ENCODE assay signal across 17 cellular contexts in genomic region chr11:20596629-20597129, GRCh38. TPM values are rescaled to one million over a fixed set of nuclear protein-coding genes. Genes with fewer than 3 reads are reported as not detected.
DNase-seq lines count a peak whose midpoint lies in the region; ATAC-seq, FAIRE-seq and TF ChIP-seq lines count a peak whose summit lies in the region.
"Had no signal": no experiment of that assay in that cellular context is flagged by ENCODE, and none has a peak within 500 bp of the region (broad histone marks: within the 10 kb centered on the region; RNA-seq: fewer than 3 reads in every experiment).

No MANE protein-coding gene starts in this region.

- TF ChIP-seq POLR2A in K562 (conservative IDR thresholded peaks at IDR 0.05): no peak
- TF ChIP-seq POLR2A in suprapubic skin (IDR thresholded peaks at IDR 0.05): no peak

- DNase-seq in cardiac muscle cell (ENCODE audit: low read depth in 1 of 2, low spot score in 1 of 2) (peak in 1 of 2 donors; percentile 36), left ventricle myocardium superior (no peak), K562 (ENCODE audit: extremely low read depth in 1 of 4, low spot score in 3 of 4) (peak; percentile 20 to 69 (median 38)), suprapubic skin (ENCODE audit: low spot score in 2 of 2) (no peak), posterior vena cava (ENCODE audit: low spot score) (no peak)
- DNase-seq in NK-92 treated with Interleukin-12 subunit alpha and Interleukin-12 subunit beta, amount 100 ng/mL, for 24 hours (lab: John Stamatoyannopoulos, UW): no peak
- DNase-seq: activated T-cell treated with anti-CD3 and anti-CD28 coated beads, Interleukin-2, amount 50 U/mL, for 1 hour; Calu3; effector CD8-positive, alpha-beta T cell; MM.1S; NCI-H510A treated with DMSO at 0.1 percent for 48 hours; pancreas had no signal

- H3K36me3 ChIP-seq in cardiac muscle cell (no peaks in the 10 kb centered on the region), K562 (ENCODE audit: control insufficient read depth, insufficient read depth, low read length) (no peaks in the 10 kb centered on the region), iPS-20b (ENCODE audit: insufficient read depth, low read depth, low read length) (no peaks in the 10 kb centered on the region), suprapubic skin (no peaks in the 10 kb centered on the region)
- H3K36me3 ChIP-seq: pancreas had no signal

- TF ChIP-seq EP300 in K562 (IDR thresholded peaks at IDR 0.05; ENCODE audit: low read length) (no peak), suprapubic skin (IDR thresholded peaks at IDR 0.05) (no peak)

- TF ChIP-seq CTCF in cardiac muscle cell (IDR thresholded peaks at IDR 0.05; ENCODE audit: low read depth, low read length) (no peak), K562 (IDR thresholded peaks at IDR 0.05 in 2 of 3, conservative IDR thresholded peaks at IDR 0.05 in 1 of 3; ENCODE audit: insufficient read depth in 2 of 3, low read depth in 1 of 3, low read length in 3 of 3) (no peak), suprapubic skin (IDR thresholded peaks at IDR 0.05) (no peak)

- intact Hi-C loops in left ventricle myocardium superior (cut with micrococcal nuclease) (no loop called here), K562 (cut with micrococcal nuclease) (loop anchor here (5.0 kb wide), 1 partner anchor 209 kb away; the partner anchor contains the start of gene PRMT3), posterior vena cava (cut with DNase I) (no loop called here)

- TF ChIP-seq RAD21 in K562 (CRISPR knock-in tag; conservative IDR thresholded peaks at IDR 0.05 in 1 of 2, IDR thresholded peaks at IDR 0.05 in 1 of 2): no peak

- peak overlapping the region; percentile 59 for H3K4me2 ChIP-seq in K562 (ENCODE audit: insufficient read depth, low read length)

- no TSS peak for BruUV-seq in K562 (replicated peaks; lab: Mats Ljungman, UMichigan)

- 5% methylated on average over 28 of the region's 38 CpGs for WGBS in K562 (ENCODE audit: insufficient coverage, low coverage, missing lambda C conversion rate)
- under 1% methylated on average over 38 of the region's 38 CpGs for WGBS in suprapubic skin

- H3K27me3 ChIP-seq in cardiac muscle cell (peaks cover 94% of the 10 kb centered on the region), K562 (ENCODE audit: control insufficient read depth in 2 of 2, insufficient read depth in 2 of 2, low read length in 2 of 2) (peaks cover 33 to 59% of the 10 kb centered on the region in 2 experiments), iPS-20b (ENCODE audit: insufficient read depth, low read length) (peaks cover 95% of the 10 kb centered on the region), suprapubic skin (peaks cover 84% of the 10 kb centered on the region)

- FAIRE-seq in K562 (lab: Jason Lieb, UNC): no peak
- FAIRE-seq: pancreas had no signal

- in situ Hi-C loops in K562 (cut with MboI): no loop called here

- ATAC-seq in left ventricle myocardium superior (no peak), K562 (peak; percentile 83), HG03565 (IDR thresholded peaks at IDR 0.05; ENCODE audit: unreplicated experiment) (no peak)
- ATAC-seq: pancreas had no signal

- H3K9me3 ChIP-seq in cardiac muscle cell (ENCODE audit: low read depth): no peaks in the 10 kb centered on the region
- H3K9me3 ChIP-seq in K562 (replicated peaks; ENCODE audit: control insufficient read depth, insufficient read depth, low read depth, low read length): no peaks in the 10 kb centered on the region
- peaks cover 5% of the 10 kb centered on the region; the same call in 1 of the 2 replicates for H3K9me3 ChIP-seq in iPS-20b (ENCODE audit: insufficient read depth, low read depth, low read length)
- no peaks in the 10 kb centered on the region for H3K9me3 ChIP-seq in suprapubic skin
- H3K9me3 ChIP-seq: pancreas had no signal

- POLR2A ChIA-PET in K562 (lab: Yijun Ruan, JAX): interaction anchor here (1.7 kb wide), 1 partner anchor 13 kb away, joined by 4 read pairs; no protein-coding TSS in a partner anchor

- no peak overlapping the region for H2AFZ ChIP-seq in K562 (ENCODE audit: low read depth, low read length)

- H3K4me3 ChIP-seq in cardiac muscle cell (peak overlapping the region; percentile 7), K562 (no peak overlapping the region), iPS-20b (ENCODE audit: low read length) (peak overlapping the region; percentile 61; the same call in 1 of the 2 replicates), suprapubic skin (peak overlapping the region; percentile 18)
- H3K4me3 ChIP-seq: pancreas had no signal

- H3K4me1 ChIP-seq in cardiac muscle cell (ENCODE audit: low read depth) (no peaks in the 10 kb centered on the region), K562 (replicated peaks in 1 of 2; ENCODE audit: control insufficient read depth in 2 of 2, insufficient read depth in 2 of 2, low read length in 2 of 2) (peaks cover 3 to 30% of the 10 kb centered on the region in 2 experiments; a peak in 3 of 5 replicates), iPS-20b (ENCODE audit: insufficient read depth, low read length) (peaks cover 6% of the 10 kb centered on the region; the same call in 1 of the 2 replicates), suprapubic skin (peaks cover 12% of the 10 kb centered on the region)
- H3K4me1 ChIP-seq: pancreas had no signal

- H3K9me1 ChIP-seq in K562 (ENCODE audit: control insufficient read depth, insufficient read depth, low read length): no peaks in the 10 kb centered on the region

- H3K27ac ChIP-seq in cardiac muscle cell (no peak overlapping the region), K562 (ENCODE audit: extremely low read depth, low read depth, low read length) (no peak overlapping the region), iPS-20b (ENCODE audit: low read length) (no peak overlapping the region), suprapubic skin (no peak overlapping the region)
- H3K27ac ChIP-seq: HL-60, pancreas, RWPE1 had no signal

- CTCF ChIA-PET in K562 (lab: Yijun Ruan, JAX; ENCODE audit: low intra/inter-chr PET ratio): no interaction called here

- H3K9ac ChIP-seq in K562 (ENCODE audit: insufficient read depth in 1 of 2, low read depth in 2 of 2, low read length in 2 of 2) (peak overlapping the region in 1 of 2 experiments; percentile 33; a peak in 1 of 4 replicates), iPS-20b (ENCODE audit: low read depth, low read length) (no peak overlapping the region)

- H3K79me2 ChIP-seq in K562 (ENCODE audit: control insufficient read depth, insufficient read depth, low read length): no peaks in the 10 kb centered on the region

- H4K20me1 ChIP-seq in K562 (replicated peaks; ENCODE audit: control insufficient read depth, insufficient read depth, low read length): no peaks in the 10 kb centered on the region

TF ChIP-seq in K562, 482 proteins besides CTCF, POLR2A, EP300 and RAD21 (continues in another document):
- 0 out of 2 replicates have a peak, but pooled peaks have one; percentile 24 for TF ChIP-seq PKNOX1 (IDR thresholded peaks at IDR 0.05)
- peak; percentile 20 to 38; a peak in 3 of 4 replicates for TF ChIP-seq NRF1 (conservative IDR thresholded peaks at IDR 0.05 in 1 of 2, IDR thresholded peaks at IDR 0.05 in 1 of 2)
- TF ChIP-seq U2AF2 (optimal IDR thresholded peaks at IDR 0.05; ENCODE audit: low read depth, low read length): no peak
- no peak for TF ChIP-seq NR3C1 (CRISPR knock-in tag; IDR thresholded peaks at IDR 0.05)
- TF ChIP-seq CBFA2T2 (conservative IDR thresholded peaks at IDR 0.05): peak; percentile 34
- peak; percentile 43; the same call in 1 of the 2 replicates for TF ChIP-seq BCOR (IDR thresholded peaks at IDR 0.05)
- TF ChIP-seq ARID1B (IDR thresholded peaks at IDR 0.05): peak; percentile 75
- TF ChIP-seq EHMT2 (IDR thresholded peaks at IDR 0.05): peak; percentile 54; the same call in 1 of the 2 replicates
- peak; percentile 50; the same call in 1 of the 2 replicates for TF ChIP-seq ZNF583 (CRISPR knock-in tag; IDR thresholded peaks at IDR 0.05)
- peak; percentile 28; the same call in 1 of the 2 replicates for TF ChIP-seq L3MBTL2 (IDR thresholded peaks at IDR 0.05)

RNA-seq across cellular contexts. Expression of gene SLC6A5, which starts 2.7 kb away (rescaled TPM):
- total RNA-seq in cardiac muscle cell (0.07 TPM in 1 of 2 replicates, not detected in the other), left ventricle myocardium superior (not detected), K562 (2014; rRNA removed) (not detected in 2 replicates), K562 (2014; rRNA removed; fragmentation: Illumina TruSeq; extraction: Trizol) (not detected in 2 replicates), K562 (2015; rRNA removed; fragmentation: Illumina TruSeq; extraction: Trizol) (not detected in 2 replicates), K562 (2021) (not detected in 2 replicates), suprapubic skin (not detected), posterior vena cava (not detected)
- polyA plus RNA-seq in cardiac muscle cell (not detected in 2 replicates), K562 (2011; rRNA removed) (0.01 and 0.08 TPM in 2 replicates), K562 (2014; fragmentation: Illumina TruSeq; extraction: Trizol) (not detected in 2 replicates), K562 (2014; fragmentation: Nextera tagmentation; extraction: Ambion mirVana) (not detected), K562 (2014; rRNA removed) (not detected in 2 replicates)
- 0.12 and 0.14 TPM in 2 replicates for total RNA-seq in K562 (2011; cell fraction: chromatin; rRNA removed; ENCODE audit: low replicate concordance)
- total RNA-seq in K562 (2011; cell fraction: nucleolus; rRNA removed): not detected in 2 replicates
- 0.23 TPM in 1 of 2 replicates, not detected in the other for total RNA-seq in K562 (2011; cell fraction: nucleoplasm; rRNA removed)
- 0.06 TPM in 1 of 2 replicates, not detected in the other for polyA plus RNA-seq in K562 (2011; cell fraction: cytosol; rRNA removed)
- 0.20 and 0.51 TPM in 2 replicates for polyA plus RNA-seq in K562 (2011; cell fraction: nucleus; rRNA removed)
- 0.03 TPM in 1 of 2 replicates, not detected in the other for polyA plus RNA-seq in K562 (2012)
- polyA minus RNA-seq in K562 (2011; rRNA and poly(A)+ RNA removed): 0.06 and 0.21 TPM in 2 replicates
- polyA minus RNA-seq in K562 (2011; cell fraction: cytosol; rRNA and poly(A)+ RNA removed): not detected in 2 replicates
- 0.13 TPM in 1 of 2 replicates, not detected in the other for polyA minus RNA-seq in K562 (2011; cell fraction: nucleus; rRNA and poly(A)+ RNA removed)
- total RNA-seq: Calu3, glomerular endothelial cell, pancreas had no signal
- polyA plus RNA-seq: pancreas had no signal

Comparison
In these comparisons a context has a peak if more than half of its experiments do, and no peak if none do; other contexts are left out.
1. DNase-seq: peak in K562 (4 of 4); none in left ventricle myocardium superior (single experiment), suprapubic skin (0 of 2), posterior vena cava (single experiment) and NK-92 treated with Interleukin-12 subunit alpha and Interleukin-12 subunit beta, amount 100 ng/mL, for 24 hours (single experiment).